ENCODE assay signal across 1 cellular context in the genomic region with DNA sequence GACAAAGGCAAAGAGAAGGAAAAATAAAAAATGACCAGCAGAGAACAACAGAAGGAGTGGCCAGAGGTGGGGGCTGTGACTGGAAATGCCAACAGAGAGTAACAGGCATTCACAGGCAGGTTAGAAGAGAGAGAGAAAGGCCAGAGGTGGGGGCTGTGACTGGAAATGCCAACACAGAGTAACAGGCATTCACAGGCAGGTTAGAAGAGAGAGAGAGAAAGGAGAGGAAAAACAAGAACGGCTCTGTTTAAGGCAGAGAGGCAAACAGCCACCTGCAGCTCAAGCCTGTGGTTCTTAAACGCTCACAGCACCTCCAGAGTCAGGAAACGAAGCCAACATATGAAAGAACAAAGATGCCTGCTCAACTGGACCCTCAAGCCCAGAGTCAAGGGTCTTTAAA.
TF ChIP-seq lines count a peak whose summit lies in the region.

No MANE protein-coding gene starts in this region.

TF ChIP-seq in H1, 55 proteins besides CTCF, POLR2A, EP300 and RAD21:
- TF ChIP-seq SP1 (IDR thresholded peaks at IDR 0.05; ENCODE audit: low read depth, low read length) (0 out of 2 replicates have a peak, but pooled peaks have one; percentile 32), KDM1A (IDR thresholded peaks at IDR 0.05; ENCODE audit: borderline replicate concordance, low read length) (no peak), TAF1 (IDR thresholded peaks at IDR 0.05; ENCODE audit: low read depth, low read length) (0 out of 2 replicates have a peak, but pooled peaks have one; percentile 21)
TF ChIP-seq in H1: peak in this region for 2.
